In the genomic region with DNA sequence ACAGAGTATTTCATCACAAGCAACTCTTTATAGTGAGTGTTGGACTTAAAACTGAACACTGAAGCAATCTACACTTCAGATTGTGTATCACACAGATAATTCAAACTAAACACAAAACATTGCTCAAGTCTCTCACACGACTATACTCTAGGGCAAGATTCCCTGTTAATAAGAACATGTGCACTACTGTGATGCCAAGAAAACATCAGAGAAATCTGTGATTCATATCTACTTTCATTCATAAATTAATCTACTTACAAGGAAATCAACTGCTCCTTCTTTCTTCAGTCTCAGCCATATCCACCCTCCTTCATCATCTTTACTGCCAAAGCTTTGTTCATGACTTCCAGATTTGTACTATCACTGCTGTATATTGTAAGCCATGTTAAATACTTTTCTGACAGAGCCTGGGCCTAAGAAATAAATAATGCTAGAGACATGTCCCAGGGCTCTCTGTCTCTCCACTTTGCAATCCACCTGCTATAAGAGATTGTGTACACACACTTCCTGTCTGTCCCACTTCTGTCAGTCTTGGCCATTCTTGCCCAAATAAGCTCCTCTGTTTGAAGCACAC, we compare ENCODE assay signal across 28 cellular contexts. TPM values are rescaled to one million over a fixed set of nuclear protein-coding genes. Genes with fewer than 3 reads are reported as not detected.
DNase-seq lines count a peak whose midpoint lies in the region; ATAC-seq and TF ChIP-seq lines count a peak whose summit lies in the region.
"Had no signal": no experiment of that assay in that cellular context is flagged by ENCODE, and none has a peak within 500 bp of the region (broad histone marks: within the 10 kb centered on the region; RNA-seq: fewer than 3 reads in every experiment).

No MANE protein-coding gene starts in this region.

- CTCF ChIA-PET in activated CD4-positive, alpha-beta T cell treated with anti-CD3 and anti-CD28 coated beads, Interleukin-2, amount 10 ng/mL, durations not matched to agents 7 days and 5 days (lab: Charles Lee) = no interaction called here

- no peak for ATAC-seq in T-helper 17 cell
- ATAC-seq in sciatic nerve = peak; percentile 26
- ATAC-seq: A549, HCT116, PC-3, Right ventricle myocardium inferior had no signal

- no peak for TF ChIP-seq CTCF in esophagus muscularis mucosa (IDR thresholded peaks at IDR 0.05)

- no peak for TF ChIP-seq POLR2A in esophagus muscularis mucosa (IDR thresholded peaks at IDR 0.05; ENCODE audit: low read depth)

- H3K9me3 ChIP-seq in T-helper 17 cell (ENCODE audit: control insufficient read depth, low read length, poor library complexity, severe bottlenecking) (no peaks in the 10 kb centered on the region), esophagus muscularis mucosa (no peaks in the 10 kb centered on the region)
- H3K9me3 ChIP-seq: A549, MG63, SJCRH30 had no signal

- no peak overlapping the region for H3K4me3 ChIP-seq in esophagus muscularis mucosa
- H3K4me3 ChIP-seq: A549, MG63, SJCRH30 had no signal

- H3K36me3 Mint-ChIP-seq in T-helper 17 cell (ENCODE audit: low read depth) = peaks cover 3% of the 10 kb centered on the region
- H3K36me3 Mint-ChIP-seq in activated CD4-positive, alpha-beta T cell treated with anti-CD3 and anti-CD28 coated beads, Interleukin-2, amount 10 ng/mL, durations not matched to agents 7 days and 5 days (ENCODE audit: low read depth) = peaks cover 5% of the 10 kb centered on the region
- H3K36me3 Mint-ChIP-seq in activated T-helper 1 cell treated with anti-CD3 and anti-CD28 coated beads, Interleukin-12 subunit alpha, Interleukin-12 subunit beta, Interleukin-2, Interleukin-4 antibody, amounts not matched to agents 30 ng/mL and 10 ng/mL and 1 ng/mL, durations not matched to agents 14 hours and 24 hours and 36 hours (ENCODE audit: low read depth) = peaks cover 16% of the 10 kb centered on the region
- H3K36me3 Mint-ChIP-seq: CD4-positive, alpha-beta memory T cell had no signal

- H3K9me3 Mint-ChIP-seq in activated CD4-positive, alpha-beta T cell treated with anti-CD3 and anti-CD28 coated beads, Interleukin-2, amount 10 ng/mL, durations not matched to agents 7 days and 5 days = no peaks in the 10 kb centered on the region
- no peaks in the 10 kb centered on the region for H3K9me3 Mint-ChIP-seq in activated T-helper 1 cell treated with anti-CD3 and anti-CD28 coated beads, Interleukin-12 subunit alpha, Interleukin-12 subunit beta, Interleukin-2, Interleukin-4 antibody, amounts not matched to agents 30 ng/mL and 10 ng/mL and 1 ng/mL, durations not matched to agents 14 hours and 24 hours and 36 hours
- H3K9me3 Mint-ChIP-seq: CD4-positive, alpha-beta memory T cell had no signal

- H3K4me3 Mint-ChIP-seq in T-helper 17 cell = no peak overlapping the region
- H3K4me3 Mint-ChIP-seq in activated CD4-positive, alpha-beta T cell treated with anti-CD3 and anti-CD28 coated beads, Interleukin-2, amount 10 ng/mL, durations not matched to agents 7 days and 5 days = no peak overlapping the region
- no peak overlapping the region for H3K4me3 Mint-ChIP-seq in activated T-helper 1 cell treated with anti-CD3 and anti-CD28 coated beads, Interleukin-12 subunit alpha, Interleukin-12 subunit beta, Interleukin-2, Interleukin-4 antibody, amounts not matched to agents 30 ng/mL and 10 ng/mL and 1 ng/mL, durations not matched to agents 14 hours and 24 hours and 36 hours
- H3K4me3 Mint-ChIP-seq: CD4-positive, alpha-beta memory T cell had no signal

- H3K4me1 ChIP-seq in esophagus muscularis mucosa = peaks cover 13 to 34% (median 23%) of the 10 kb centered on the region in 4 donors
- H3K4me1 ChIP-seq: A549, SJCRH30 had no signal

- WGBS in esophagus muscularis mucosa = 22% methylated on average over 1 of the region's 1 CpG

- POLR2A ChIA-PET in activated CD4-positive, alpha-beta T cell treated with anti-CD3 and anti-CD28 coated beads, Interleukin-2, amount 10 ng/mL, durations not matched to agents 7 days and 5 days (lab: Charles Lee) = no interaction called here

- peaks cover 4 to 47% (median 26%) of the 10 kb centered on the region in 4 donors for H3K36me3 ChIP-seq in esophagus muscularis mucosa

- no peaks in the 10 kb centered on the region for H3K27me3 ChIP-seq in esophagus muscularis mucosa
- H3K27me3 ChIP-seq: MG63 had no signal

- no peaks in the 10 kb centered on the region for H3K4me1 Mint-ChIP-seq in T-helper 17 cell
- H3K4me1 Mint-ChIP-seq in activated CD4-positive, alpha-beta T cell treated with anti-CD3 and anti-CD28 coated beads, Interleukin-2, amount 10 ng/mL, durations not matched to agents 7 days and 5 days = no peaks in the 10 kb centered on the region
- H3K4me1 Mint-ChIP-seq in activated T-helper 1 cell treated with anti-CD3 and anti-CD28 coated beads, Interleukin-12 subunit alpha, Interleukin-12 subunit beta, Interleukin-2, Interleukin-4 antibody, amounts not matched to agents 30 ng/mL and 10 ng/mL and 1 ng/mL, durations not matched to agents 14 hours and 24 hours and 36 hours (ENCODE audit: low read depth) = peaks cover 8% of the 10 kb centered on the region
- H3K4me1 Mint-ChIP-seq: CD4-positive, alpha-beta memory T cell had no signal

- TF ChIP-seq EP300 in esophagus muscularis mucosa (IDR thresholded peaks at IDR 0.05) = no peak

- DNase-seq in T-helper 17 cell = no peak
- no peak for DNase-seq in esophagus muscularis mucosa (ENCODE audit: extremely low spot score)
- DNase-seq in fibroblast of the conjunctiva (ENCODE audit: low read depth) = peak; percentile 20
- no peak for DNase-seq in sciatic nerve (ENCODE audit: low spot score)
- no peak for DNase-seq in activated CD4-positive, alpha-beta T cell treated with anti-CD3 and anti-CD28 coated beads, Interleukin-2, amount 10 ng/mL, durations not matched to agents 7 days and 5 days
- DNase-seq in stimulated activated CD8-positive, alpha-beta memory T cell treated with anti-CD3 and anti-CD28 coated beads, Interleukin-4, amount 100 ng/mL, for 48 hours = no peak
- no peak for DNase-seq in activated T-helper 1 cell treated with anti-CD3 and anti-CD28 coated beads, Interleukin-12 subunit alpha, Interleukin-12 subunit beta, Interleukin-2, Interleukin-4 antibody, amounts not matched to agents 30 ng/mL and 10 ng/mL and 1 ng/mL, durations not matched to agents 14 hours and 24 hours and 36 hours (ENCODE audit: low spot score)
- DNase-seq: C1 segment of cervical spinal cord; CD4-positive, alpha-beta memory T cell; COR-L47; DMS 273 treated with DMSO at 0.1 percent for 48 hours; DMS79 treated with DMSO at 0.1 percent for 48 hours; GF-D8; IMR-90; KG1; MG63; NCI-H1105 treated with DMSO at 0.1 percent for 48 hours; NCI-H146; NCI-H2029; NCI-H446; NCI-H524 treated with DMSO at 0.1 percent for 48 hours; NCI-H82; NK-92 treated with Interleukin-12 subunit alpha and Interleukin-12 subunit beta, amount 100 ng/mL, for 24 hours; PC-3; SJCRH30 had no signal

- peak overlapping the region; percentile 34 for H3K27ac Mint-ChIP-seq in T-helper 17 cell
- H3K27ac Mint-ChIP-seq in activated CD4-positive, alpha-beta T cell treated with anti-CD3 and anti-CD28 coated beads, Interleukin-2, amount 10 ng/mL, durations not matched to agents 7 days and 5 days = no peak overlapping the region
- no peak overlapping the region for H3K27ac Mint-ChIP-seq in activated T-helper 1 cell treated with anti-CD3 and anti-CD28 coated beads, Interleukin-12 subunit alpha, Interleukin-12 subunit beta, Interleukin-2, Interleukin-4 antibody, amounts not matched to agents 30 ng/mL and 10 ng/mL and 1 ng/mL, durations not matched to agents 14 hours and 24 hours and 36 hours

- peak overlapping the region; percentile 28 to 64 (median 44) for H3K27ac ChIP-seq in esophagus muscularis mucosa (replicated peaks in 1 of 4)
- H3K27ac ChIP-seq: A549, SJCRH30 had no signal

- H3K27me3 Mint-ChIP-seq in T-helper 17 cell = no peaks in the 10 kb centered on the region
- no peaks in the 10 kb centered on the region for H3K27me3 Mint-ChIP-seq in activated CD4-positive, alpha-beta T cell treated with anti-CD3 and anti-CD28 coated beads, Interleukin-2, amount 10 ng/mL, durations not matched to agents 7 days and 5 days
- H3K27me3 Mint-ChIP-seq in activated T-helper 1 cell treated with anti-CD3 and anti-CD28 coated beads, Interleukin-12 subunit alpha, Interleukin-12 subunit beta, Interleukin-2, Interleukin-4 antibody, amounts not matched to agents 30 ng/mL and 10 ng/mL and 1 ng/mL, durations not matched to agents 14 hours and 24 hours and 36 hours (ENCODE audit: insufficient read depth) = no peaks in the 10 kb centered on the region
- H3K27me3 Mint-ChIP-seq: CD4-positive, alpha-beta memory T cell had no signal

- intact Hi-C loops in esophagus muscularis mucosa (cut with DNase I) = no loop called here
- intact Hi-C loops in sciatic nerve (cut with DNase I) = no loop called here
- intact Hi-C loops in activated T-helper 1 cell treated with anti-CD3 and anti-CD28 coated beads, Interleukin-12 subunit alpha, Interleukin-12 subunit beta, Interleukin-2, Interleukin-4 antibody, amounts not matched to agents 30 ng/mL and 10 ng/mL and 1 ng/mL, durations not matched to agents 14 hours and 24 hours and 36 hours (cut with micrococcal nuclease) = no loop called here

RNA-seq across cellular contexts. Expression of a gene that starts 35.1 kb away (rescaled TPM):
- total RNA-seq in T-helper 17 cell (1 to 10 TPM; 3.1 to 9.6 TPM), esophagus muscularis mucosa (10 to 100 TPM; 59.6 to 88.9 (median 69.6) TPM), sciatic nerve (177 TPM)
- 10 to 100 TPM; 12.5 to 14.0 TPM for total RNA-seq in activated CD4-positive, alpha-beta T cell treated with anti-CD3 and anti-CD28 coated beads, Interleukin-2, amount 10 ng/mL, durations not matched to agents 7 days and 5 days
- total RNA-seq in activated T-helper 1 cell treated with anti-CD3 and anti-CD28 coated beads, Interleukin-12 subunit alpha, Interleukin-12 subunit beta, Interleukin-2, Interleukin-4 antibody, amounts not matched to agents 30 ng/mL and 10 ng/mL and 1 ng/mL, durations not matched to agents 14 hours and 24 hours and 36 hours = 24.8 and 25.1 TPM in 2 replicates

RNA-seq across cellular contexts. Expression of a gene that starts 44.0 kb away (rescaled TPM):
- total RNA-seq in T-helper 17 cell (10 to 100 TPM; 10.5 to 11.1 TPM), esophagus muscularis mucosa (10 to 100 TPM in 1 of 4 donors, 1 to 10 TPM in 3; 6.3 to 11.2 (median 9.4) TPM), sciatic nerve (11.2 TPM)
- total RNA-seq in activated CD4-positive, alpha-beta T cell treated with anti-CD3 and anti-CD28 coated beads, Interleukin-2, amount 10 ng/mL, durations not matched to agents 7 days and 5 days = 10 to 100 TPM; 11.8 to 13.9 TPM
- 14.7 and 14.8 TPM in 2 replicates for total RNA-seq in activated T-helper 1 cell treated with anti-CD3 and anti-CD28 coated beads, Interleukin-12 subunit alpha, Interleukin-12 subunit beta, Interleukin-2, Interleukin-4 antibody, amounts not matched to agents 30 ng/mL and 10 ng/mL and 1 ng/mL, durations not matched to agents 14 hours and 24 hours and 36 hours

RNA-seq across cellular contexts. Expression of a gene that starts 44.3 kb away (rescaled TPM):
- 10 to 100 TPM; 22.0 to 23.2 TPM for total RNA-seq in T-helper 17 cell
- 10 to 100 TPM; 14.1 to 16.2 (median 14.5) TPM for total RNA-seq in esophagus muscularis mucosa
- 21.8 TPM for total RNA-seq in sciatic nerve
- 10 to 100 TPM; 23.7 to 41.0 TPM for total RNA-seq in activated CD4-positive, alpha-beta T cell treated with anti-CD3 and anti-CD28 coated beads, Interleukin-2, amount 10 ng/mL, durations not matched to agents 7 days and 5 days
- total RNA-seq in activated T-helper 1 cell treated with anti-CD3 and anti-CD28 coated beads, Interleukin-12 subunit alpha, Interleukin-12 subunit beta, Interleukin-2, Interleukin-4 antibody, amounts not matched to agents 30 ng/mL and 10 ng/mL and 1 ng/mL, durations not matched to agents 14 hours and 24 hours and 36 hours = 31.6 and 35.2 TPM in 2 replicates
